ENCODE assay signal across 21 cellular contexts in the genomic region with DNA sequence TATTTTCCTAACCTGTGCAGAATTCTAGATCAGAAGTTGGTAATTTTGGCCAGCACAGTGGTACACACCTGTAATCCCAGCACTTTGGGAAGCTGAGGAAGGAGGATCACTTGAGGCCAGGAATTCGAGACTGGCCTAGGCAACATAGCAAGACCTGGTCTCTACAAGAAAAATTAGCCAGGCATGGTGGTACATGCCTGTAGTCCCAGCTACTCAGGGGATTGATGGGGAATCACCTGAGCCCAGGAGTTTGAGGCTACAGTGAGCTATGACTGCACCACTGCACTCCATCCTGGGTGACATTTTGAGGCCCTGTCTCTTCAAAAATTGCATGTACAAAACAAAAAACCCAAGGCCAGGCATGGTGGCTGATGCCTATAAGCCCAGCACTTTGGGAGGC. TPM values are rescaled to one million over a fixed set of nuclear protein-coding genes. Genes with fewer than 3 reads are reported as not detected.
DNase-seq lines count a peak whose midpoint lies in the region; ATAC-seq and TF ChIP-seq lines count a peak whose summit lies in the region.
"Had no signal": no experiment of that assay in that cellular context is flagged by ENCODE, and none has a peak within 500 bp of the region (broad histone marks: within the 10 kb centered on the region; RNA-seq: fewer than 3 reads in every experiment).

No MANE protein-coding gene starts in this region.

- TF ChIP-seq CTCF in HFFc6 (IDR thresholded peaks at IDR 0.05) (no peak), smooth muscle cell (IDR thresholded peaks at IDR 0.05; ENCODE audit: borderline replicate concordance, insufficient read depth, poor library complexity, severe bottlenecking) (no peak)

- H3K4me1 ChIP-seq in smooth muscle cell (ENCODE audit: low read depth) = no peaks in the 10 kb centered on the region

- peaks cover 24% of the 10 kb centered on the region for H3K4me1 Mint-ChIP-seq in activated T-cell treated with anti-CD3 and anti-CD28 coated beads, Interleukin-2, amount 50 U/mL, for 24 hours (ENCODE audit: low read depth)
- peaks cover 6% of the 10 kb centered on the region for H3K4me1 Mint-ChIP-seq in HFFc6 (ENCODE audit: low read depth)
- peaks cover 16% of the 10 kb centered on the region for H3K4me1 Mint-ChIP-seq in activated naive CD8-positive, alpha-beta T cell treated with anti-CD3 and anti-CD28 coated beads, Interleukin-2, amount 50 U/mL, for 24 hours
- H3K4me1 Mint-ChIP-seq: IgD-negative memory B cell had no signal

- H3K27ac Mint-ChIP-seq in activated T-cell treated with anti-CD3 and anti-CD28 coated beads, Interleukin-2, amount 50 U/mL, for 24 hours = peak overlapping the region; percentile 80
- H3K27ac Mint-ChIP-seq in HFFc6 = peak overlapping the region; percentile 14; the same call in 1 of the 2 replicates
- peak overlapping the region; percentile 68 for H3K27ac Mint-ChIP-seq in activated naive CD8-positive, alpha-beta T cell treated with anti-CD3 and anti-CD28 coated beads, Interleukin-2, amount 50 U/mL, for 24 hours
- H3K27ac Mint-ChIP-seq: memory B cell had no signal

- peak overlapping the region; percentile 16 for H3K27ac ChIP-seq in smooth muscle cell (ENCODE audit: low read depth)
- H3K27ac ChIP-seq: C4-2B, spleen, tibial nerve had no signal

- H4K20me1 ChIP-seq in smooth muscle cell (ENCODE audit: low read depth) = peaks cover 25% of the 10 kb centered on the region

- H3K36me3 Mint-ChIP-seq in activated T-cell treated with anti-CD3 and anti-CD28 coated beads, Interleukin-2, amount 50 U/mL, for 24 hours (ENCODE audit: low read depth) = peaks cover 94% of the 10 kb centered on the region
- H3K36me3 Mint-ChIP-seq in HFFc6 (ENCODE audit: low read depth) = peaks cover 14% of the 10 kb centered on the region; the same call in 1 of the 2 replicates
- peaks cover 52% of the 10 kb centered on the region for H3K36me3 Mint-ChIP-seq in activated naive CD8-positive, alpha-beta T cell treated with anti-CD3 and anti-CD28 coated beads, Interleukin-2, amount 50 U/mL, for 24 hours (ENCODE audit: low read depth)

- no peaks in the 10 kb centered on the region for H3K27me3 Mint-ChIP-seq in activated T-cell treated with anti-CD3 and anti-CD28 coated beads, Interleukin-2, amount 50 U/mL, for 24 hours
- H3K27me3 Mint-ChIP-seq in HFFc6 (ENCODE audit: insufficient read depth) = no peaks in the 10 kb centered on the region; the same call in 1 of the 2 replicates
- no peaks in the 10 kb centered on the region for H3K27me3 Mint-ChIP-seq in activated naive CD8-positive, alpha-beta T cell treated with anti-CD3 and anti-CD28 coated beads, Interleukin-2, amount 50 U/mL, for 24 hours
- H3K27me3 Mint-ChIP-seq: IgD-negative memory B cell; memory B cell; naive thymus-derived CD8-positive, alpha-beta T cell had no signal

- H3K79me2 ChIP-seq in smooth muscle cell (ENCODE audit: low read depth) = peaks cover 22% of the 10 kb centered on the region

- H3K9me3 Mint-ChIP-seq in activated T-cell treated with anti-CD3 and anti-CD28 coated beads, Interleukin-2, amount 50 U/mL, for 24 hours = no peaks in the 10 kb centered on the region
- no peaks in the 10 kb centered on the region for H3K9me3 Mint-ChIP-seq in HFFc6
- no peaks in the 10 kb centered on the region for H3K9me3 Mint-ChIP-seq in activated naive CD8-positive, alpha-beta T cell treated with anti-CD3 and anti-CD28 coated beads, Interleukin-2, amount 50 U/mL, for 24 hours
- H3K9me3 Mint-ChIP-seq: IgD-negative memory B cell; memory B cell; naive thymus-derived CD8-positive, alpha-beta T cell had no signal

- no peaks in the 10 kb centered on the region for H3K9me3 ChIP-seq in smooth muscle cell (replicated peaks; ENCODE audit: low read depth)
- H3K9me3 ChIP-seq: spleen, tibial nerve had no signal

- H2AFZ ChIP-seq in smooth muscle cell (ENCODE audit: low read depth) = no peak overlapping the region

- H3K4me3 Mint-ChIP-seq in activated T-cell treated with anti-CD3 and anti-CD28 coated beads, Interleukin-2, amount 50 U/mL, for 24 hours = no peak overlapping the region
- no peak overlapping the region for H3K4me3 Mint-ChIP-seq in HFFc6
- H3K4me3 Mint-ChIP-seq in activated naive CD8-positive, alpha-beta T cell treated with anti-CD3 and anti-CD28 coated beads, Interleukin-2, amount 50 U/mL, for 24 hours = no peak overlapping the region
- H3K4me3 Mint-ChIP-seq: IgD-negative memory B cell; memory B cell; naive thymus-derived CD8-positive, alpha-beta T cell had no signal

- WGBS in smooth muscle cell (ENCODE audit: low lambda C conversion rate) = 90% methylated on average over 1 of the region's 1 CpG

- no peak for DNase-seq in activated T-cell treated with anti-CD3 and anti-CD28 coated beads, Interleukin-2, amount 50 U/mL, for 24 hours
- DNase-seq in activated T-cell treated with anti-CD3 and anti-CD28 coated beads for 4 hours = no peak
- no peak for DNase-seq in HFFc6
- DNase-seq in activated naive CD8-positive, alpha-beta T cell treated with anti-CD3 and anti-CD28 coated beads, Interleukin-2, amount 50 U/mL, for 24 hours = no peak
- no peak for DNase-seq in smooth muscle cell (lab: John Stamatoyannopoulos, UW; ENCODE audit: unreplicated experiment)
- no peak for DNase-seq in DMS153 treated with DMSO at 0.1 percent for 48 hours (lab: John Stamatoyannopoulos, UW; ENCODE audit: unreplicated experiment)
- no peak for DNase-seq in NCI-H2171 treated with DMSO at 0.1 percent for 48 hours (lab: John Stamatoyannopoulos, UW)
- DNase-seq: ACHN; GOT3; kidney; naive thymus-derived CD8-positive, alpha-beta T cell; NCI-H1694 treated with DMSO at 0.1 percent for 48 hours; NCI-H226; Right ventricle myocardium superior; spleen; T-helper 1 cell had no signal

- H3F3A ChIP-seq in smooth muscle cell (ENCODE audit: low read depth) = peaks cover 38% of the 10 kb centered on the region

- ATAC-seq in activated naive CD8-positive, alpha-beta T cell treated with anti-CD3 and anti-CD28 coated beads, Interleukin-2, amount 50 U/mL, for 24 hours = peak; percentile 57
- no peak for ATAC-seq in GM21786 (IDR thresholded peaks at IDR 0.05; ENCODE audit: unreplicated experiment)
- ATAC-seq: naive thymus-derived CD8-positive, alpha-beta T cell had no signal

- H3K4me2 ChIP-seq in smooth muscle cell = no peak overlapping the region

- H3K27me3 ChIP-seq in smooth muscle cell (ENCODE audit: low read depth) = no peaks in the 10 kb centered on the region
- H3K27me3 ChIP-seq: spleen, tibial nerve had no signal

- peaks cover 14% of the 10 kb centered on the region for H3K36me3 ChIP-seq in smooth muscle cell (ENCODE audit: low read depth)

- no peak overlapping the region for H3K4me3 ChIP-seq in smooth muscle cell
- H3K4me3 ChIP-seq: spleen, tibial nerve had no signal

- H3K9ac ChIP-seq in smooth muscle cell (ENCODE audit: low read depth) = no peak overlapping the region

RNA-seq across cellular contexts. Expression of a gene that starts 8.6 kb away (rescaled TPM):
- total RNA-seq in HFFc6 (2021; fragmentation: NEBNext Ultra II Directional; extraction: Animal tissue kit (Norgen Biotek cat#: 25700)) = 100 to 1,000 TPM; 505 to 594 (median 542) TPM
- 725 and 787 TPM in 2 replicates for total RNA-seq in smooth muscle cell
- polyA plus RNA-seq in smooth muscle cell = 921 and 957 TPM in 2 replicates

RNA-seq across cellular contexts. Expression of a gene that starts 11.2 kb away (rescaled TPM):
- 10 to 100 TPM; 36.2 to 42.8 (median 39.9) TPM for total RNA-seq in HFFc6 (2021; fragmentation: NEBNext Ultra II Directional; extraction: Animal tissue kit (Norgen Biotek cat#: 25700))
- total RNA-seq in smooth muscle cell = 44.9 and 48.7 TPM in 2 replicates
- 61.5 and 97.5 TPM in 2 replicates for polyA plus RNA-seq in smooth muscle cell

RNA-seq across cellular contexts. Expression of a gene that starts 11.4 kb away (rescaled TPM):
- 10 to 100 TPM; 60.7 to 64.9 (median 63.1) TPM for total RNA-seq in HFFc6 (2021; fragmentation: NEBNext Ultra II Directional; extraction: Animal tissue kit (Norgen Biotek cat#: 25700))
- 48.5 and 50.3 TPM in 2 replicates for total RNA-seq in smooth muscle cell
- 73.3 and 81.1 TPM in 2 replicates for polyA plus RNA-seq in smooth muscle cell

RNA-seq across cellular contexts. Expression of a gene that starts 33.4 kb away (rescaled TPM):
- 10 to 100 TPM; 37.3 to 46.6 (median 42.2) TPM for total RNA-seq in HFFc6 (2021; fragmentation: NEBNext Ultra II Directional; extraction: Animal tissue kit (Norgen Biotek cat#: 25700))
- total RNA-seq in smooth muscle cell = 15.9 and 18.8 TPM in 2 replicates
- 14.1 and 21.7 TPM in 2 replicates for polyA plus RNA-seq in smooth muscle cell

Comparison
In these comparisons a context has a peak if more than half of its experiments do, and no peak if none do; other contexts are left out.
1. H3K27ac Mint-ChIP-seq: peak in every context shown above with its lines; median percentile 80 in activated T-cell treated with anti-CD3 and anti-CD28 coated beads, Interleukin-2, amount 50 U/mL, for 24 hours; 68 in activated naive CD8-positive, alpha-beta T cell treated with anti-CD3 and anti-CD28 coated beads, Interleukin-2, amount 50 U/mL, for 24 hours; 14 in HFFc6.